ENCODE assay signal across 7 cellular contexts in the genomic region with DNA sequence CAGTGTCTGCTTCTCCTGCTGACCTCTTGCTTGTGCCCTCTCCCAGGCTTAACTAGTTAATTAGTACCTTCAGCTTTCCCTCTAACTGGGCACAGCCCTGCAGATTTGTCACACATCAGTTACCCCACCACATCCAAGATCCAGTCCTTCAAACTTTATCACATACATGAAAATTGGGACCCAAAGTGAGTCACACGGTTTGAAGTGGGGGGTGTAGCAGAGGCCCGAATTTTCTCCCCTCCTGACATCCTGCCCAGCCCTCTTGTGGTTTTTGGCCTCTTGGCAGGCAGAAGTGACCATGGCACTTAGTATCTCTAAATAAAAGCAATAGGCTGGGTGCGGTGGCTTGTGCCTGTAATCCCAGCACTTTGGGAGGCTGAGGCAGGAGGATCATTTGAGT. TPM values are rescaled to one million over a fixed set of nuclear protein-coding genes. Genes with fewer than 3 reads are reported as not detected.
DNase-seq lines count a peak whose midpoint lies in the region; ATAC-seq and TF ChIP-seq lines count a peak whose summit lies in the region.
"Had no signal": no experiment of that assay in that cellular context is flagged by ENCODE, and none has a peak within 500 bp of the region (broad histone marks: within the 10 kb centered on the region; RNA-seq: fewer than 3 reads in every experiment).

No MANE protein-coding gene starts in this region.

- TF ChIP-seq CTCF in upper lobe of right lung (IDR thresholded peaks at IDR 0.05), result no peak

- no peak overlapping the region for H3K4me3 ChIP-seq in upper lobe of right lung
- H3K4me3 ChIP-seq: esophagus muscularis mucosa had no signal

- no peaks in the 10 kb centered on the region for H3K27me3 ChIP-seq in upper lobe of right lung
- H3K27me3 ChIP-seq: esophagus muscularis mucosa had no signal

- intact Hi-C loops in dendritic cell treated with granulocyte-macrophage colony-stimulating factor and Interleukin-4, amounts not matched to agents 40 ng/mL and 50 ng/mL, for 4 days (cut with micrococcal nuclease), result no loop called here
- intact Hi-C loops in upper lobe of right lung (cut with DNase I), result no loop called here

- H3K27ac ChIP-seq in upper lobe of right lung, result peak overlapping the region; percentile 56

- no peaks in the 10 kb centered on the region for H3K27me3 Mint-ChIP-seq in stimulated activated naive CD8-positive, alpha-beta T cell treated with anti-CD3 and anti-CD28 coated beads, Interleukin-15, Interleukin-2, amounts not matched to agents 100 ng/mL and 50 ng/mL, for 24 hours
- H3K27me3 Mint-ChIP-seq in dendritic cell treated with granulocyte-macrophage colony-stimulating factor and Interleukin-4, amounts not matched to agents 40 ng/mL and 50 ng/mL, for 4 days, result no peaks in the 10 kb centered on the region

- H3K4me3 Mint-ChIP-seq in stimulated activated naive CD8-positive, alpha-beta T cell treated with anti-CD3 and anti-CD28 coated beads, Interleukin-15, Interleukin-2, amounts not matched to agents 100 ng/mL and 50 ng/mL, for 24 hours, result peak overlapping the region; percentile 93
- peak overlapping the region; percentile 99 for H3K4me3 Mint-ChIP-seq in dendritic cell treated with granulocyte-macrophage colony-stimulating factor and Interleukin-4, amounts not matched to agents 40 ng/mL and 50 ng/mL, for 4 days

- H3K9me3 Mint-ChIP-seq in stimulated activated naive CD8-positive, alpha-beta T cell treated with anti-CD3 and anti-CD28 coated beads, Interleukin-15, Interleukin-2, amounts not matched to agents 100 ng/mL and 50 ng/mL, for 24 hours, result no peaks in the 10 kb centered on the region
- no peaks in the 10 kb centered on the region for H3K9me3 Mint-ChIP-seq in dendritic cell treated with granulocyte-macrophage colony-stimulating factor and Interleukin-4, amounts not matched to agents 40 ng/mL and 50 ng/mL, for 4 days

- peaks cover 41% of the 10 kb centered on the region for H3K36me3 Mint-ChIP-seq in stimulated activated naive CD8-positive, alpha-beta T cell treated with anti-CD3 and anti-CD28 coated beads, Interleukin-15, Interleukin-2, amounts not matched to agents 100 ng/mL and 50 ng/mL, for 24 hours (ENCODE audit: low read depth)
- H3K36me3 Mint-ChIP-seq in dendritic cell treated with granulocyte-macrophage colony-stimulating factor and Interleukin-4, amounts not matched to agents 40 ng/mL and 50 ng/mL, for 4 days (ENCODE audit: low read depth), result peaks cover 97% of the 10 kb centered on the region

- H3K27ac Mint-ChIP-seq in stimulated activated naive CD8-positive, alpha-beta T cell treated with anti-CD3 and anti-CD28 coated beads, Interleukin-15, Interleukin-2, amounts not matched to agents 100 ng/mL and 50 ng/mL, for 24 hours, result peak overlapping the region; percentile 86
- peak overlapping the region; percentile 98 for H3K27ac Mint-ChIP-seq in dendritic cell treated with granulocyte-macrophage colony-stimulating factor and Interleukin-4, amounts not matched to agents 40 ng/mL and 50 ng/mL, for 4 days

- peaks cover 62% of the 10 kb centered on the region for H3K4me1 ChIP-seq in upper lobe of right lung

- no peak for DNase-seq in stimulated activated naive CD8-positive, alpha-beta T cell treated with anti-CD3 and anti-CD28 coated beads, Interleukin-15, Interleukin-2, amounts not matched to agents 100 U/mL and 50 U/mL, for 24 hours
- no peak for DNase-seq in upper lobe of right lung
- DNase-seq in NCI-H524 treated with DMSO at 0.1 percent for 48 hours (lab: John Stamatoyannopoulos, UW), result no peak

- no peak for ATAC-seq in stimulated activated naive CD8-positive, alpha-beta T cell treated with anti-CD3 and anti-CD28 coated beads, Interleukin-15, Interleukin-2, amounts not matched to agents 100 U/mL and 50 U/mL, for 24 hours
- ATAC-seq in upper lobe of right lung (no peak), GM19395 (IDR thresholded peaks at IDR 0.05; ENCODE audit: unreplicated experiment) (no peak)

- H3K9me3 ChIP-seq in upper lobe of right lung, result no peaks in the 10 kb centered on the region

- H3K4me1 Mint-ChIP-seq in stimulated activated naive CD8-positive, alpha-beta T cell treated with anti-CD3 and anti-CD28 coated beads, Interleukin-15, Interleukin-2, amounts not matched to agents 100 ng/mL and 50 ng/mL, for 24 hours (ENCODE audit: low read depth), result peaks cover 79% of the 10 kb centered on the region
- peaks cover 84% of the 10 kb centered on the region for H3K4me1 Mint-ChIP-seq in dendritic cell treated with granulocyte-macrophage colony-stimulating factor and Interleukin-4, amounts not matched to agents 40 ng/mL and 50 ng/mL, for 4 days (ENCODE audit: low read depth)

- no peaks in the 10 kb centered on the region for H3K36me3 ChIP-seq in upper lobe of right lung

RNA-seq across cellular contexts. Expression of gene MAPKAPK3, which starts 3.9 kb away (rescaled TPM):
- 60.8 TPM for total RNA-seq in upper lobe of right lung

RNA-seq across cellular contexts. Expression of gene CISH, which starts 9.3 kb away (rescaled TPM):
- 71.6 TPM for total RNA-seq in upper lobe of right lung

RNA-seq across cellular contexts. Expression of gene HEMK1, which starts 51.5 kb away (rescaled TPM):
- total RNA-seq in upper lobe of right lung, result 28.3 TPM

RNA-seq across cellular contexts. Expression of gene C3orf18, which starts 53.3 kb away (rescaled TPM):
- total RNA-seq in upper lobe of right lung, result 6.9 TPM

RNA-seq across cellular contexts. Expression of gene DOCK3, which starts 53.9 kb away (rescaled TPM):
- total RNA-seq in upper lobe of right lung, result 2.7 TPM
